ENCODE assay signal across 15 cellular contexts in genomic region chrX:78957768-78958130, GRCh38. TPM values are rescaled to one million over a fixed set of nuclear protein-coding genes. Genes with fewer than 3 reads are reported as not detected.
A peak's percentile ranks its signal among the peaks of the same experiment; 100 is the strongest.
DNase-seq lines count a peak whose midpoint lies in the region; ATAC-seq and TF ChIP-seq lines count a peak whose summit lies in the region.
"Had no signal": no experiment of that assay in that cellular context is flagged by ENCODE, and none has a peak within 500 bp of the region (broad histone marks: within the 10 kb centered on the region; RNA-seq: fewer than 3 reads in every experiment).

No MANE protein-coding gene starts in this region.

- no peak for TF ChIP-seq CTCF in parathyroid adenoma (IDR thresholded peaks at IDR 0.05)

- peak; percentile 82 for ATAC-seq in GM21737 (IDR thresholded peaks at IDR 0.05; ENCODE audit: unreplicated experiment)
- ATAC-seq in HG03439 (IDR thresholded peaks at IDR 0.05; ENCODE audit: unreplicated experiment): peak; percentile 79
- ATAC-seq: heart right ventricle, PC-3 had no signal

- H3K27ac ChIP-seq in parathyroid adenoma: peak overlapping the region; percentile 65
- no peak overlapping the region for H3K27ac ChIP-seq in mesenchymal stem cell (ENCODE audit: low read length, poor library complexity, severe bottlenecking)
- H3K27ac ChIP-seq: heart right ventricle, KMS-11 had no signal

- no peaks in the 10 kb centered on the region for H3K9me3 ChIP-seq in parathyroid adenoma (ENCODE audit: control insufficient read depth, low read length)
- no peaks in the 10 kb centered on the region for H3K9me3 ChIP-seq in mesenchymal stem cell (ENCODE audit: control insufficient read depth, low read length)
- H3K9me3 ChIP-seq: heart right ventricle had no signal

- no peak overlapping the region for H3K23ac ChIP-seq in mesenchymal stem cell (ENCODE audit: low read length in 2 of 2)

- H4K91ac ChIP-seq in mesenchymal stem cell (ENCODE audit: low read length): no peak overlapping the region

- no peak overlapping the region for H2BK5ac ChIP-seq in mesenchymal stem cell (ENCODE audit: low read depth, low read length, poor library complexity, severe bottlenecking)

- H3K4me2 ChIP-seq in parathyroid adenoma (ENCODE audit: low read length) (no peak overlapping the region), mesenchymal stem cell (ENCODE audit: low read length, poor library complexity, severe bottlenecking) (no peak overlapping the region)
- H3K4me2 ChIP-seq: KMS-11 had no signal

- H3K27me3 ChIP-seq in parathyroid adenoma (ENCODE audit: control insufficient read depth, insufficient read depth, low read length): no peaks in the 10 kb centered on the region
- no peaks in the 10 kb centered on the region for H3K27me3 ChIP-seq in mesenchymal stem cell (ENCODE audit: control insufficient read depth in 1 of 2, insufficient read depth in 1 of 2, low read length in 2 of 2)
- H3K27me3 ChIP-seq: heart right ventricle had no signal

- H3K9me3 Mint-ChIP-seq in activated T-cell treated with anti-CD3 and anti-CD28 coated beads, Interleukin-2, amount 50 U/mL, for 24 hours: peaks cover 2% of the 10 kb centered on the region

- H3K79me2 ChIP-seq in parathyroid adenoma: no peaks in the 10 kb centered on the region

- H3K9ac ChIP-seq in parathyroid adenoma (no peak overlapping the region), mesenchymal stem cell (ENCODE audit: low read length) (no peak overlapping the region)
- H3K9ac ChIP-seq: KMS-11 had no signal

- no peak overlapping the region for H3K4me3 ChIP-seq in parathyroid adenoma (ENCODE audit: low read depth, low read length)
- no peak overlapping the region for H3K4me3 ChIP-seq in mesenchymal stem cell (ENCODE audit: insufficient read depth in 1 of 2, low read depth in 1 of 2, low read length in 2 of 2)
- H3K4me3 ChIP-seq: heart right ventricle had no signal

- H3K4me1 ChIP-seq in parathyroid adenoma (peaks cover 3% of the 10 kb centered on the region), mesenchymal stem cell (ENCODE audit: control insufficient read depth, insufficient read depth, low read depth, low read length) (no peaks in the 10 kb centered on the region)
- H3K4me1 ChIP-seq: heart right ventricle had no signal

- no peak for DNase-seq in activated T-cell treated with anti-CD3 and anti-CD28 coated beads, Interleukin-2, amount 50 U/mL, for 24 hours
- no peak for DNase-seq in activated T-cell treated with anti-CD3 and anti-CD28 coated beads, Interleukin-2, amount 50 U/mL, for 1 hour
- DNase-seq in dedifferentiated amniotic fluid mesenchymal stem cell (ENCODE audit: extremely low spot score) (no peak), mesenchymal stem cell (no peak), cerebellar cortex (ENCODE audit: low spot score) (no peak)
- DNase-seq: activated CD4-positive, CD25-positive, alpha-beta regulatory T cell treated with anti-CD3 and anti-CD28 coated beads, Interleukin-2, amount 50 U/mL, for 72 hours; cerebellar nuclear complex; heart right ventricle; nephron progenitor cell; PC-3 had no signal

- no peak overlapping the region for H2BK120ac ChIP-seq in mesenchymal stem cell (ENCODE audit: low read depth, low read length)

- no peak overlapping the region for H3K18ac ChIP-seq in mesenchymal stem cell (ENCODE audit: low read depth in 1 of 2, low read length in 2 of 2)

- no peaks in the 10 kb centered on the region for H3K36me3 ChIP-seq in parathyroid adenoma (ENCODE audit: control insufficient read depth, insufficient read depth, low read length)
- no peaks in the 10 kb centered on the region for H3K36me3 ChIP-seq in mesenchymal stem cell (ENCODE audit: control insufficient read depth in 1 of 2, insufficient read depth in 2 of 2, low read depth in 1 of 2, low read length in 2 of 2)
- H3K36me3 ChIP-seq: heart right ventricle had no signal

- H3K27me3 Mint-ChIP-seq in activated T-cell treated with anti-CD3 and anti-CD28 coated beads, Interleukin-2, amount 50 U/mL, for 24 hours: peaks cover 27% of the 10 kb centered on the region

- peak overlapping the region; percentile 42 for H3K27ac Mint-ChIP-seq in activated T-cell treated with anti-CD3 and anti-CD28 coated beads, Interleukin-2, amount 50 U/mL, for 24 hours
- H3K27ac Mint-ChIP-seq: nephron progenitor cell had no signal

- no peak overlapping the region for H3K14ac ChIP-seq in mesenchymal stem cell (ENCODE audit: low read length in 2 of 2)

- H3K36me3 Mint-ChIP-seq in activated T-cell treated with anti-CD3 and anti-CD28 coated beads, Interleukin-2, amount 50 U/mL, for 24 hours (ENCODE audit: low read depth): peaks cover 81% of the 10 kb centered on the region

- H4K8ac ChIP-seq in mesenchymal stem cell (ENCODE audit: low read length): no peak overlapping the region

- H3K4ac ChIP-seq in mesenchymal stem cell (ENCODE audit: low read depth in 1 of 2, low read length in 2 of 2): no peak overlapping the region

- H3K79me1 ChIP-seq in mesenchymal stem cell (replicated peaks; ENCODE audit: low read length, poor library complexity, severe bottlenecking): no peaks in the 10 kb centered on the region

- H2BK15ac ChIP-seq in mesenchymal stem cell (ENCODE audit: low read depth, poor library complexity, severe bottlenecking): no peak overlapping the region

- no peak overlapping the region for H2BK12ac ChIP-seq in mesenchymal stem cell (ENCODE audit: low read length in 2 of 2)

- H2AK5ac ChIP-seq in mesenchymal stem cell (ENCODE audit: low read length, severe bottlenecking): no peak overlapping the region

- no peak overlapping the region for H3K4me3 Mint-ChIP-seq in activated T-cell treated with anti-CD3 and anti-CD28 coated beads, Interleukin-2, amount 50 U/mL, for 24 hours
- H3K4me3 Mint-ChIP-seq: nephron progenitor cell had no signal

- H3K4me1 Mint-ChIP-seq in activated T-cell treated with anti-CD3 and anti-CD28 coated beads, Interleukin-2, amount 50 U/mL, for 24 hours (ENCODE audit: low read depth): peaks cover 64% of the 10 kb centered on the region
- H3K4me1 Mint-ChIP-seq: nephron progenitor cell had no signal

- H2AFZ ChIP-seq in parathyroid adenoma: peak overlapping the region; percentile 42
- no peak overlapping the region for H2AFZ ChIP-seq in mesenchymal stem cell (ENCODE audit: low read depth, low read length)

RNA-seq across cellular contexts. Expression of gene P2RY10, which starts 12.6 kb away (rescaled TPM):
- not detected for polyA plus RNA-seq in mesenchymal stem cell (2013, experiment 1 of 2)
- polyA plus RNA-seq in mesenchymal stem cell (2013, experiment 2 of 2): not detected
- polyA plus RNA-seq: AG04450 had no signal
